ENCODE assay signal across 1 cellular context in the genomic region with DNA sequence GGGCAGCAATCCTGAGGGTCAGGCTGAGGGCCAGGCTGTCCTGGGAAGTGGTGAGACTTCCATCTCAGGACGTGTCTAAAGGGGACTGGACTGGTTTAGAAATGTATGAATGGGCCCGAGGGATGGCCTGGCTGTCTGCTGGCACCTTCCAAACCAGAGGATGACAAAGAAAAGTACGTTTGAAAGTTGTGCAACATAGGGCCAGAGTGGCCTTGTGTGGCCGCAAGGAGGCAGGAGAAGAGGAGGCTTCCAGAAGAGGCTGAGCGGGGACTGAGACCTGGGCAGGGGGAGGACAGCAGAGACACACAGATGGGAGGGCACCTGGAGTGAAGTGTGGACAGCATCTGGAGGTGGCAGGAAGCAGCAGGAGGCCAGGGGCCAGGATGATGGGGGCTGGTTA.
A peak's percentile ranks its signal among the peaks of the same experiment; 100 is the strongest.
TF ChIP-seq lines count a peak whose summit lies in the region.

No MANE protein-coding gene starts in this region.

TF ChIP-seq in K562, 482 proteins besides CTCF, POLR2A, EP300 and RAD21:
- TF ChIP-seq CEBPG (CRISPR knock-in tag; IDR thresholded peaks at IDR 0.05), result peak; percentile 79
- 0 out of 4 replicates have a peak, but pooled peaks of 1 of the 2 experiments have one; percentile 34 for TF ChIP-seq CEBPG (tag; conservative IDR thresholded peaks at IDR 0.05 in 1 of 2, IDR thresholded peaks at IDR 0.05 in 1 of 2)
- TF ChIP-seq SMARCC2 (IDR thresholded peaks at IDR 0.05; ENCODE audit: low read depth), result no peak
- TF ChIP-seq CREBBP (IDR thresholded peaks at IDR 0.05; ENCODE audit: low read depth, low read length), result no peak
- no peak for TF ChIP-seq MAFG (tag; conservative IDR thresholded peaks at IDR 0.05)
- TF ChIP-seq POLR3A (IDR thresholded peaks at IDR 0.05; ENCODE audit: borderline replicate concordance, extremely low read depth, insufficient read depth, insufficient read length), result no peak
- TF ChIP-seq, protein P1, sequence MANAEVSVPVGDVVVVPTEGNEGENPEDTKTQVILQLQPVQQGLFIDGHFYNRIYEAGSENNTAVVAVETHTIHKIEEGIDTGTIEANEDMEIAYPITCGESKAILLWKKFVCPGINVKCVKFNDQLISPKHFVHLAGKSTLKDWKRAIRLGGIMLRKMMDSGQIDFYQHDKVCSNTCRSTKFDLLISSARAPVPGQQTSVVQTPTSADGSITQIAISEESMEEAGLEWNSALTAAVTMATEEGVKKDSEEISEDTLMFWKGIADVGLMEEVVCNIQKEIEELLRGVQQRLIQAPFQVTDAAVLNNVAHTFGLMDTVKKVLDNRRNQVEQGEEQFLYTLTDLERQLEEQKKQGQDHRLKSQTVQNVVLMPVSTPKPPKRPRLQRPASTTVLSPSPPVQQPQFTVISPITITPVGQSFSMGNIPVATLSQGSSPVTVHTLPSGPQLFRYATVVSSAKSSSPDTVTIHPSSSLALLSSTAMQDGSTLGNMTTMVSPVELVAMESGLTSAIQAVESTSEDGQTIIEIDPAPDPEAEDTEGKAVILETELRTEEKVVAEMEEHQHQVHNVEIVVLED (CRISPR knock-in tag; IDR thresholded peaks at IDR 0.05), result no peak
- TF ChIP-seq CHAMP1 (IDR thresholded peaks at IDR 0.05), result no peak
- TF ChIP-seq ZEB2 (IDR thresholded peaks at IDR 0.05), result no peak
- no peak for TF ChIP-seq SRSF3 (IDR thresholded peaks at IDR 0.05; ENCODE audit: insufficient read depth, low read length)
- peak; percentile 1 for TF ChIP-seq RBM39 (optimal IDR thresholded peaks at IDR 0.05; ENCODE audit: low read depth, low read length)
- no peak for TF ChIP-seq ELF2 (CRISPR knock-in tag; IDR thresholded peaks at IDR 0.05)
- TF ChIP-seq CCNT2 (IDR thresholded peaks at IDR 0.05; ENCODE audit: borderline replicate concordance, extremely low read depth, insufficient read length, low read depth, low read length), result no peak
- no peak for TF ChIP-seq PCBP1 (IDR thresholded peaks at IDR 0.05; ENCODE audit: low read depth, low read length, poor library complexity, severe bottlenecking)
- TF ChIP-seq E2F3 (CRISPR knock-in tag; IDR thresholded peaks at IDR 0.05), result no peak
- TF ChIP-seq CEBPB (tag; IDR thresholded peaks at IDR 0.05), result peak; percentile 89
- TF ChIP-seq ZBTB49 (CRISPR knock-in tag; IDR thresholded peaks at IDR 0.05; ENCODE audit: borderline replicate concordance), result no peak
- no peak for TF ChIP-seq ZNF785 (CRISPR knock-in tag; IDR thresholded peaks at IDR 0.05)
- TF ChIP-seq SRSF1 (IDR thresholded peaks at IDR 0.05; ENCODE audit: low read depth, low read length), result no peak
- TF ChIP-seq NCOR1 (IDR thresholded peaks at IDR 0.05), result no peak
- TF ChIP-seq PHB (CRISPR knock-in tag; IDR thresholded peaks at IDR 0.05), result no peak
- TF ChIP-seq DACH1 (IDR thresholded peaks at IDR 0.05; ENCODE audit: partially characterized antibody), result no peak
- TF ChIP-seq JUND (IDR thresholded peaks at IDR 0.05; ENCODE audit: borderline replicate concordance, low read depth, low read length), result no peak
- TF ChIP-seq JUND (tag; IDR thresholded peaks at IDR 0.05; ENCODE audit: borderline replicate concordance, low read depth, low read length), result no peak
- TF ChIP-seq POLR2AphosphoS5 (IDR thresholded peaks at IDR 0.05; ENCODE audit: control insufficient read depth, insufficient read depth, low read depth, low read length), result no peak
- TF ChIP-seq, protein P2, sequence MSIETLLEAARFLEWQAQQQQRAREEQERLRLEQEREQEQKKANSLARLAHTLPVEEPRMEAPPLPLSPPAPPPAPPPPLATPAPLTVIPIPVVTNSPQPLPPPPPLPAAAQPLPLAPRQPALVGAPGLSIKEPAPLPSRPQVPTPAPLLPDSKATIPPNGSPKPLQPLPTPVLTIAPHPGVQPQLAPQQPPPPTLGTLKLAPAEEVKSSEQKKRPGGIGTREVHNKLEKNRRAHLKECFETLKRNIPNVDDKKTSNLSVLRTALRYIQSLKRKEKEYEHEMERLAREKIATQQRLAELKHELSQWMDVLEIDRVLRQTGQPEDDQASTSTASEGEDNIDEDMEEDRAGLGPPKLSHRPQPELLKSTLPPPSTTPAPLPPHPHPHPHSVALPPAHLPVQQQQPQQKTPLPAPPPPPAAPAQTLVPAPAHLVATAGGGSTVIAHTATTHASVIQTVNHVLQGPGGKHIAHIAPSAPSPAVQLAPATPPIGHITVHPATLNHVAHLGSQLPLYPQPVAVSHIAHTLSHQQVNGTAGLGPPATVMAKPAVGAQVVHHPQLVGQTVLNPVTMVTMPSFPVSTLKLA (conservative IDR thresholded peaks at IDR 0.05), result no peak
- TF ChIP-seq TSC22D4 (tag; IDR thresholded peaks at IDR 0.05), result no peak
- TF ChIP-seq SMARCA5 (IDR thresholded peaks at IDR 0.05), result 0 out of 2 replicates have a peak, but pooled peaks have one; percentile 26
- no peak for TF ChIP-seq HOMEZ (CRISPR knock-in tag; IDR thresholded peaks at IDR 0.05)
